In the genomic region with DNA sequence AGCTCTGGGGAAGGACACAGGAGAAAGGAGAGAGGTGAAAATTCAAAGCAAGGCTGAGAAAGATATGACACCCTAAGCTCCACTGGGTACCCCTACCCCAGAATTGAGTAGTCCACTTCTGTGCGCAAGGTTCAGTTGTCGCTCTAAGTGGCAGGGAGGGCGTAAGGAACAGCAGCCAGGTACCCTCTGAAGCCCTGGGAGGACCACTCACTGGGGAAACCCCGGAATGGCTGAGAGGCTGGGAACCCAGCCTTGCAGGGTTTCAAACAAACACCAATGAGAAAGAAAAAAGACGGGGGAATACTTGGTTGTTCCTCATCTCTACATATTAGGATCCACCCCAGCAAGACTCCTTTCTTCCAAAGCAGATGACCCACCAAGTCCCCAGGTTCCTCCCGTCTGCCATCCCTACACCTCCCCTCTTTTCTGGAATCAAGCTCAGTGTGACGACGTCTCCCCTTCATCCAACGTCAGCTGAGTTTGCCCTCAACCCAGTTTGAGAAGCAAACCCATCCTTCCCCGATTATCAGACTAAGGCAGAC, we compare ENCODE assay signal across 9 cellular contexts. TPM values are rescaled to one million over a fixed set of nuclear protein-coding genes. Genes with fewer than 3 reads are reported as not detected.
DNase-seq lines count a peak whose midpoint lies in the region; ATAC-seq and TF ChIP-seq lines count a peak whose summit lies in the region.
"Had no signal": no experiment of that assay in that cellular context is flagged by ENCODE, and none has a peak within 500 bp of the region (broad histone marks: within the 10 kb centered on the region; RNA-seq: fewer than 3 reads in every experiment).

No MANE protein-coding gene starts in this region.

- 3 to 6% methylated on average over 9 to 10 of the region's 10 CpGs for WGBS in GM23248 (ENCODE audit: low coverage in 1 of 2, low lambda C conversion rate in 2 of 2, missing lambda C conversion rate in 2 of 2), 2 experiments
- WGBS in gastroesophageal sphincter (ENCODE audit: low coverage in 1 of 2), 2 donors = 7 to 21% methylated on average over 3 to 8 of the region's 10 CpGs

- H3K79me2 ChIP-seq in GM23248 (ENCODE audit: insufficient read depth) = peaks cover 55% of the 10 kb centered on the region

- peak overlapping the region; percentile 99 for H3K4me2 ChIP-seq in GM23248 (ENCODE audit: unreplicated experiment)

- H3K4me3 ChIP-seq in GM23248 (peak overlapping the region; percentile 85), WERI-Rb-1 (ENCODE audit: low read depth, low read length) (peak overlapping the region; percentile 98), gastroesophageal sphincter (peak overlapping the region; percentile 56 to 81)

- H3K27ac ChIP-seq in GM23248 = peak overlapping the region; percentile 30
- no peak overlapping the region; the same call in 1 of the 2 replicates for H3K27ac ChIP-seq in WERI-Rb-1
- H3K27ac ChIP-seq in gastroesophageal sphincter = peak overlapping the region; percentile 84 to 99 (median 96)

- peak overlapping the region; percentile 89 for H3K9ac ChIP-seq in GM23248

- no peak for TF ChIP-seq EP300 in gastroesophageal sphincter (IDR thresholded peaks at IDR 0.05)

- in situ Hi-C loops in GM23248 (cut with MboI) = no loop called here

- H3K36me3 ChIP-seq in GM23248 (ENCODE audit: low read depth) = no peaks in the 10 kb centered on the region
- H3K36me3 ChIP-seq in WERI-Rb-1 = peaks cover 17% of the 10 kb centered on the region
- H3K36me3 ChIP-seq in gastroesophageal sphincter = peaks cover 0 to 22% of the 10 kb centered on the region in 2 donors

- H3K9me3 ChIP-seq in GM23248 (ENCODE audit: low read depth) (no peaks in the 10 kb centered on the region), WERI-Rb-1 (ENCODE audit: severe bottlenecking) (peaks cover 3% of the 10 kb centered on the region), gastroesophageal sphincter (no peaks in the 10 kb centered on the region)

- no peak for TF ChIP-seq POLR2A in gastroesophageal sphincter (IDR thresholded peaks at IDR 0.05)

- DNase-seq in GM23248 (no peak), WERI-Rb-1 (no peak), sciatic nerve (ENCODE audit: low spot score) (no peak), HCEC 1CT (no peak), NCI-H2171 (lab: John Stamatoyannopoulos, UW) (no peak)

- H3F3A ChIP-seq in GM23248 (ENCODE audit: insufficient read depth) = peaks cover 19% of the 10 kb centered on the region

- intact Hi-C loops in sciatic nerve (cut with DNase I) = no loop called here

- no peaks in the 10 kb centered on the region for H4K20me1 ChIP-seq in GM23248 (ENCODE audit: insufficient read depth)

- ATAC-seq in gastroesophageal sphincter = no peak
- peak; percentile 4 for ATAC-seq in sciatic nerve
- no peak for ATAC-seq in HG03520 (IDR thresholded peaks at IDR 0.05; ENCODE audit: unreplicated experiment)
- ATAC-seq in GM18861 (IDR thresholded peaks at IDR 0.05; ENCODE audit: unreplicated experiment) = no peak

- H2AFZ ChIP-seq in GM23248 = peak overlapping the region; percentile 85

- no peaks in the 10 kb centered on the region for H3K9me2 ChIP-seq in GM23248 (ENCODE audit: insufficient read depth)

- H3K27me3 ChIP-seq in GM23248 (replicated peaks; ENCODE audit: insufficient read depth) (no peaks in the 10 kb centered on the region), WERI-Rb-1 (ENCODE audit: insufficient read depth, low read depth, severe bottlenecking) (no peaks in the 10 kb centered on the region), gastroesophageal sphincter (no peaks in the 10 kb centered on the region)

- H3K4me1 ChIP-seq in GM23248 (ENCODE audit: insufficient read depth) (peaks cover 28% of the 10 kb centered on the region), gastroesophageal sphincter (peaks cover 6 to 60% (median 46%) of the 10 kb centered on the region in 3 donors)

- TF ChIP-seq CTCF in WERI-Rb-1 (IDR thresholded peaks at IDR 0.05; ENCODE audit: low read depth, low read length) (no peak), gastroesophageal sphincter (IDR thresholded peaks at IDR 0.05) (no peak)

RNA-seq across cellular contexts. Expression of a gene that starts 0.9 kb away (rescaled TPM):
- total RNA-seq in GM23248 (2014; rRNA removed; shearing (Covaris generic)) = 22.0 and 62.9 TPM in 2 replicates
- polyA plus RNA-seq in GM23248 (2016; fragmentation: Nextera tagmentation; extraction: Ambion mirVana) = 28.2 and 31.6 TPM in 2 replicates
- total RNA-seq in gastroesophageal sphincter (10 to 100 TPM; 17.6 to 77.5 (median 37.5) TPM), sciatic nerve (99.1 TPM)

RNA-seq across cellular contexts. Expression of a gene that starts 15.1 kb away (rescaled TPM):
- total RNA-seq in GM23248 (2014; rRNA removed; shearing (Covaris generic)) = not detected in 2 replicates
- not detected in 2 replicates for polyA plus RNA-seq in GM23248 (2016; fragmentation: Nextera tagmentation; extraction: Ambion mirVana)
- total RNA-seq in gastroesophageal sphincter (1 to 10 TPM in 2 of 4 donors, under 1 TPM in 2; 0.54 to 1.2 (median 0.85) TPM), sciatic nerve (54.5 TPM)
- total RNA-seq: HT1080 had no signal

RNA-seq across cellular contexts. Expression of a gene that starts 21.5 kb away (rescaled TPM):
- 1,598 and 1,776 TPM in 2 replicates for total RNA-seq in GM23248 (2014; rRNA removed; shearing (Covaris generic))
- polyA plus RNA-seq in GM23248 (2016; fragmentation: Nextera tagmentation; extraction: Ambion mirVana) = 1,195 and 1,237 TPM in 2 replicates
- 1,000 to 10,000 TPM in 1 of 4 donors, 100 to 1,000 TPM in 3; 568 to 1,050 (median 731) TPM for total RNA-seq in gastroesophageal sphincter
- 680 TPM for total RNA-seq in sciatic nerve

RNA-seq across cellular contexts. Expression of a gene that starts 39.9 kb away (rescaled TPM):
- total RNA-seq in GM23248 (2014; rRNA removed; shearing (Covaris generic)) = 0.86 and 1.1 TPM in 2 replicates
- polyA plus RNA-seq in GM23248 (2016; fragmentation: Nextera tagmentation; extraction: Ambion mirVana) = 0.63 and 0.65 TPM in 2 replicates
- total RNA-seq in gastroesophageal sphincter (under 1 TPM in 1 of 4 donors, not detected in 3; 0.35 TPM), sciatic nerve (2.7 TPM)

RNA-seq across cellular contexts. Expression of a gene that starts 49.1 kb away (rescaled TPM):
- total RNA-seq in GM23248 (2014; rRNA removed; shearing (Covaris generic)) = 8.2 and 12.8 TPM in 2 replicates
- 8.6 and 10.3 TPM in 2 replicates for polyA plus RNA-seq in GM23248 (2016; fragmentation: Nextera tagmentation; extraction: Ambion mirVana)
- total RNA-seq in gastroesophageal sphincter (10 to 100 TPM; 23.6 to 75.0 (median 53.8) TPM), sciatic nerve (123 TPM)

Comparison
In these comparisons a context has a peak if more than half of its experiments do, and no peak if none do; other contexts are left out.
1. RNA of a gene that starts 15.1 kb away (total RNA-seq): 54.5 TPM in sciatic nerve (single experiment); 0.54 to 1.2 TPM in gastroesophageal sphincter and not detected in GM23248; every median in the first group is over 10 times any median in the second.
2. Peak in every context shown above with its lines, with median percentiles within 50 percentile points of each other: H3K4me3 ChIP-seq.